In the genomic region with DNA sequence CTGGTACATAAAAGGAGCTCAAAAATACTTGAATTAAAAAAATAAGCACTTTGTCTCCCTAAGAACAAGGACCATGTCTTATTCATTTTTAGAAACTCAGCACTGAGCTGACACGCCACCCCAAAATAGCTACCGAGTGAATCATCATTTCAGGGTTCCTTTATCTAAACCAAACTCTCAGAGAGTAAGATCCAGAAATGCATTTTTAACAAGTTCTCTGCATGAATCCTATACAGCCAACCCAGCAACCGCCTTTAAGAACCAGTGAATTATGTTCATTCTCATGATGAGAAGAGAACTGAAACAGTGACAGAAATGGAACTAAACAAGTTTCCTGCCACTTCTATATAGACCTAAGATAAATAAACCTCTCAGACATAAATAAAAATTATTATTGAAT, we compare ENCODE assay signal across 9 cellular contexts.
A peak's percentile ranks its signal among the peaks of the same experiment; 100 is the strongest.
DNase-seq lines count a peak whose midpoint lies in the region; ATAC-seq lines count a peak whose summit lies in the region.
"Had no signal": no experiment of that assay in that cellular context is flagged by ENCODE, and none has a peak within 500 bp of the region (broad histone marks: within the 10 kb centered on the region; RNA-seq: fewer than 3 reads in every experiment).

No MANE protein-coding gene starts in this region.

- DNase-seq in stimulated activated CD4-positive, alpha-beta T cell treated with anti-CD3 and anti-CD28 coated beads, Interleukin-12 subunit alpha, Interleukin-12 subunit beta, amount 100 ng/mL, for 48 hours (ENCODE audit: low read depth in 2 of 3, low spot score in 1 of 3): peak; percentile 14 to 26 (median 17)
- no peak for DNase-seq in stimulated activated CD4-positive, alpha-beta T cell treated with anti-CD3 and anti-CD28 coated beads, Interleukin-4, amount 100 ng/mL, for 1 hour
- DNase-seq in OCI-M1 (lab: John Stamatoyannopoulos, UW): peak; percentile 1
- DNase-seq in stromal cell of bone marrow (ENCODE audit: low read depth): peak; percentile 20
- no peak for DNase-seq in NOMO-1 treated with DMSO at 0.1 percent for 48 hours (lab: John Stamatoyannopoulos, UW; ENCODE audit: unreplicated experiment)
- DNase-seq in activated gamma-delta T cell treated with Interleukin-2 at 50 U/mL for 16 hours: no peak
- DNase-seq: NCI-H510A had no signal

- ATAC-seq in HG02642 (IDR thresholded peaks at IDR 0.05; ENCODE audit: poor library complexity, unreplicated experiment) (peak; percentile 86), HG03135 (IDR thresholded peaks at IDR 0.05; ENCODE audit: unreplicated experiment) (no peak)

Comparison
In these comparisons a context has a peak if more than half of its experiments do, and no peak if none do; other contexts are left out.
1. DNase-seq: peak in stimulated activated CD4-positive, alpha-beta T cell treated with anti-CD3 and anti-CD28 coated beads, Interleukin-12 subunit alpha, Interleukin-12 subunit beta, amount 100 ng/mL, for 48 hours (3 of 3), OCI-M1 (single experiment) and stromal cell of bone marrow (single experiment); none in stimulated activated CD4-positive, alpha-beta T cell treated with anti-CD3 and anti-CD28 coated beads, Interleukin-4, amount 100 ng/mL, for 1 hour (single experiment), NOMO-1 treated with DMSO at 0.1 percent for 48 hours (single experiment) and activated gamma-delta T cell treated with Interleukin-2 at 50 U/mL for 16 hours (single experiment).